In genomic region chr3:38516669-38517068, GRCh38 we compare ENCODE assay signal across 20 cellular contexts. TPM values are rescaled to one million over a fixed set of nuclear protein-coding genes. Genes with fewer than 3 reads are reported as not detected.
DNase-seq lines count a peak whose midpoint lies in the region; ATAC-seq, FAIRE-seq and TF ChIP-seq lines count a peak whose summit lies in the region.
"Had no signal": no experiment of that assay in that cellular context is flagged by ENCODE, and none has a peak within 500 bp of the region (broad histone marks: within the 10 kb centered on the region; RNA-seq: fewer than 3 reads in every experiment).

No MANE protein-coding gene starts in this region.

- H3F3A ChIP-seq in PC-3 (ENCODE audit: low read length, unreplicated experiment) = no peaks in the 10 kb centered on the region

- BruUV-seq in PC-3 (replicated peaks; lab: Mats Ljungman, UMichigan) = no TSS peak

- H3K27me3 ChIP-seq in PC-3 (ENCODE audit: low read length) (no peaks in the 10 kb centered on the region), bronchial epithelial cell (ENCODE audit: control insufficient read depth, insufficient read depth, low read length) (no peaks in the 10 kb centered on the region)
- H3K27me3 ChIP-seq: BE2C had no signal

- H3K9me2 ChIP-seq in PC-3 (replicated peaks; ENCODE audit: low read length) = no peaks in the 10 kb centered on the region

- no peak overlapping the region for H3K4me3 ChIP-seq in PC-3 (ENCODE audit: low read length)
- H3K4me3 ChIP-seq in bronchial epithelial cell (ENCODE audit: low read depth, low read length) = no peak overlapping the region
- H3K4me3 ChIP-seq in fibroblast of pulmonary artery (replicated peaks; ENCODE audit: low read depth, low read length) = no peak overlapping the region

- H4K20me1 ChIP-seq in PC-3 (ENCODE audit: low read length) = no peaks in the 10 kb centered on the region

- POLR2A ChIA-PET in PC-3 (lab: Charles Lee; ENCODE audit: unreplicated experiment) = no interaction called here

- TF ChIP-seq CTCF in PC-3 (conservative IDR thresholded peaks at IDR 0.05; ENCODE audit: low read depth, low read length) (no peak), bronchial epithelial cell (IDR thresholded peaks at IDR 0.05; ENCODE audit: insufficient read depth, low read length, severe bottlenecking) (no peak), fibroblast of pulmonary artery (IDR thresholded peaks at IDR 0.05; ENCODE audit: low read length, missing control alignments) (no peak)

- H3K27ac ChIP-seq in PC-3 (ENCODE audit: low read length) = peak overlapping the region; percentile 15; the same call in 1 of the 2 replicates

- CTCF ChIA-PET in PC-3 (lab: Charles Lee) = interaction anchor here (0.7 kb wide), 1 partner anchor 520 kb away, joined by 4 read pairs; no protein-coding TSS in a partner anchor

- intact Hi-C loops in PC-3 (cut with micrococcal nuclease) = loop anchor here (1.0 kb wide), 1 partner anchor 20 kb away; the partner anchor contains the start of gene EXOG

- H3K4me2 ChIP-seq in PC-3 (ENCODE audit: low read length) = no peak overlapping the region

- FAIRE-seq in bronchial epithelial cell (lab: Jason Lieb, UNC) = no peak
- FAIRE-seq: GM12891, H54, HepG2 had no signal

- H2AFZ ChIP-seq in PC-3 (ENCODE audit: low read length) = no peak overlapping the region

- H3K79me2 ChIP-seq in PC-3 (ENCODE audit: low read length) = no peaks in the 10 kb centered on the region

- ATAC-seq in PC-3 (peak; percentile 96), GM19328 (IDR thresholded peaks at IDR 0.05; ENCODE audit: unreplicated experiment) (no peak), HG02970 (IDR thresholded peaks at IDR 0.05; ENCODE audit: low FRiP score, unreplicated experiment) (no peak), GM18870 (IDR thresholded peaks at IDR 0.05; ENCODE audit: unreplicated experiment) (no peak)
- ATAC-seq: HepG2, Panc1 had no signal

- peaks cover 11% of the 10 kb centered on the region for H3K4me1 ChIP-seq in PC-3 (ENCODE audit: insufficient read depth, low read length)
- H3K4me1 ChIP-seq: BE2C had no signal

- H3K9ac ChIP-seq in PC-3 (ENCODE audit: low read length) = no peak overlapping the region

- peak; percentile 86 for DNase-seq in PC-3
- DNase-seq in bronchial epithelial cell (ENCODE audit: low read depth) = peak; percentile 64
- peak; percentile 49 for DNase-seq in fibroblast of pulmonary artery (ENCODE audit: low read depth)
- no peak for DNase-seq in middle frontal gyrus (ENCODE audit: extremely low spot score, low spot score)
- DNase-seq: BE2C, Calu3, DMS79 treated with DMSO at 0.1 percent for 48 hours, GF-D8, MM.1S, NCI-H2029 treated with DMSO at 0.1 percent for 48 hours, NCI-H2227 treated with DMSO at 0.1 percent for 48 hours, NCI-H526 treated with DMSO at 0.1 percent for 48 hours, SHP77 treated with DMSO at 0.1 percent for 48 hours had no signal

- H3K36me3 ChIP-seq in PC-3 (ENCODE audit: low read depth, low read length) = peaks cover 13% of the 10 kb centered on the region
- H3K36me3 ChIP-seq in bronchial epithelial cell (ENCODE audit: control insufficient read depth, insufficient read depth, low read length) = peaks cover 1% of the 10 kb centered on the region
- H3K36me3 ChIP-seq: BE2C had no signal

- H3K9me3 ChIP-seq in PC-3 (ENCODE audit: low read length) = no peaks in the 10 kb centered on the region
- H3K9me3 ChIP-seq: BE2C had no signal

RNA-seq across cellular contexts. Expression of gene EXOG, which starts 20.5 kb away (rescaled TPM):
- 10.0 and 11.3 TPM in 2 replicates for total RNA-seq in PC-3 (2014; rRNA removed)
- 5.8 and 5.9 TPM in 2 replicates for total RNA-seq in bronchial epithelial cell
